11 cellular contexts compared by ENCODE assay signal in the genomic region with DNA sequence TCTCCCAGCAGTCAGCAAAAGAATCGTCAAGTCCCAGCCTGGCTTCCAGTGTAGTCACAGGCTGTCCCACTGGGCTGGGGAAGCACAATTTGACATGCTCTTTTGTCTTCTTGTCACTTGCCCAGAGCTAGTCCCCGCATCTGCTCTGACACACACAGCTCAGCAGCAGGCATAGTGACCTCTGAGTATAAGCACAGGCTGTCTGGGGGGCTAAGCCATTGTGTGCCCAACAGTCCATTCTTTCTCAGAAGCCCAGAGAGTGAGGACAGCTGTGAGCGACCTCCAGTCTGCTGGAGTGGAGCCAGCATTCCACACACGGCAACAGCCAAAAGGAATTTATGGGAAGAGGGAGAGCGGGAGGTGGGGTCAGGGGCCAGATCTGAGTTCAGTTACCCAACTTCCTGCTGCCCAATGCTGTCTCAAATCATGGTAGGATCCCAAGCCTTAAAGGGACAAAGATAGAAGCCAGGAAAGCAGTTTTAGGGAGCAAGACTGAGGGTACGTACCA. TPM values are rescaled to one million over a fixed set of nuclear protein-coding genes. Genes with fewer than 3 reads are reported as not detected.
A peak's percentile ranks its signal among the peaks of the same experiment; 100 is the strongest.
DNase-seq lines count a peak whose midpoint lies in the region; ATAC-seq and TF ChIP-seq lines count a peak whose summit lies in the region.
"Had no signal": no experiment of that assay in that cellular context is flagged by ENCODE, and none has a peak within 500 bp of the region (broad histone marks: within the 10 kb centered on the region; RNA-seq: fewer than 3 reads in every experiment).

No MANE protein-coding gene starts in this region.

- 39% methylated on average over 5 of the region's 6 CpGs for WGBS in SK-N-SH (ENCODE audit: low lambda C conversion rate)
- 23 to 33% (median 27%) methylated on average over 6 of the region's 6 CpGs for WGBS in heart left ventricle, 4 donors
- WGBS in psoas muscle, 3 donors = 21 to 28% (median 24%) methylated on average over 6 of the region's 6 CpGs
- 68 to 74% methylated on average over 3 to 4 of the region's 6 CpGs for WGBS in esophagus squamous epithelium, 2 donors

- peaks cover 5% of the 10 kb centered on the region for H3K27me3 Mint-ChIP-seq in GM23338 (ENCODE audit: insufficient read depth, low read depth, poor library complexity)

- ATAC-seq in GM23338 = peak; percentile 43
- ATAC-seq in heart left ventricle = peak; percentile 32 to 61 (median 47)
- ATAC-seq in psoas muscle = peak; percentile 34 to 77 (median 56)
- no peak for ATAC-seq in GM18861 (IDR thresholded peaks at IDR 0.05; ENCODE audit: unreplicated experiment)

- TF ChIP-seq CTCF in GM23338 (conservative IDR thresholded peaks at IDR 0.05; ENCODE audit: low read depth in 2 of 2) (no peak), SK-N-SH (IDR thresholded peaks at IDR 0.05) (no peak), heart left ventricle (IDR thresholded peaks at IDR 0.05) (no peak), psoas muscle (IDR thresholded peaks at IDR 0.05) (no peak), esophagus squamous epithelium (IDR thresholded peaks at IDR 0.05) (no peak)

- H3K9ac ChIP-seq in SK-N-SH = no peak overlapping the region

- intact Hi-C loops in heart left ventricle (cut with DNase I) = no loop called here
- intact Hi-C loops in psoas muscle (cut with DNase I) = loop anchor here in 1 of 2 donors (5.0 kb wide), 1 partner anchor 1765 kb away; no protein-coding TSS in a partner anchor
- intact Hi-C loops in esophagus squamous epithelium (cut with DNase I) = no loop called here

- H3K4me1 ChIP-seq in GM23338 (ENCODE audit: insufficient read depth) = no peaks in the 10 kb centered on the region; the same call in 1 of the 2 replicates
- H3K4me1 ChIP-seq in SK-N-SH (ENCODE audit: control insufficient read depth in 1 of 2, insufficient read depth in 2 of 2, low read depth in 1 of 2, low read length in 1 of 2) = peaks cover 5 to 6% of the 10 kb centered on the region in 2 experiments; a peak in 1 of 4 replicates
- peaks cover 0 to 26% (median 11%) of the 10 kb centered on the region in 12 donors for H3K4me1 ChIP-seq in heart left ventricle
- H3K4me1 ChIP-seq in psoas muscle = peaks cover 10% of the 10 kb centered on the region
- H3K4me1 ChIP-seq in esophagus squamous epithelium = peaks cover 0 to 34% (median 3%) of the 10 kb centered on the region in 3 donors
- H3K4me1 ChIP-seq: suprapubic skin had no signal

- TF ChIP-seq EP300 in SK-N-SH (IDR thresholded peaks at IDR 0.05; ENCODE audit: borderline replicate concordance in 1 of 2, low read depth in 1 of 2, low read length in 1 of 2) = no peak

- DNase-seq in GM23338 (ENCODE audit: low spot score) = peak; percentile 49
- peak; percentile 31 for DNase-seq in SK-N-SH
- peak in 4 of 5 donors; percentile 32 to 62 (median 53) for DNase-seq in heart left ventricle
- peak; percentile 26 to 59 for DNase-seq in psoas muscle
- no peak for DNase-seq in esophagus squamous epithelium (lab: John Stamatoyannopoulos, UW)
- DNase-seq in central memory CD4-positive, alpha-beta T cell = no peak
- DNase-seq in activated CD8-positive, alpha-beta memory T cell treated with anti-CD3 and anti-CD28 coated beads, Interleukin-2, amount 50 U/mL, for 4 hours = no peak
- DNase-seq: spleen had no signal

- H3K9me3 ChIP-seq in SK-N-SH (no peaks in the 10 kb centered on the region), heart left ventricle (no peaks in the 10 kb centered on the region), psoas muscle (no peaks in the 10 kb centered on the region), esophagus squamous epithelium (no peaks in the 10 kb centered on the region)
- H3K9me3 ChIP-seq: spleen, suprapubic skin had no signal

- peaks cover 4% of the 10 kb centered on the region; the same call in 1 of the 2 replicates for H3K9me2 ChIP-seq in GM23338 (ENCODE audit: insufficient read depth)
- H3K9me2 ChIP-seq in SK-N-SH = no peaks in the 10 kb centered on the region

- H3K4me2 ChIP-seq in GM23338 = no peak overlapping the region
- no peak overlapping the region for H3K4me2 ChIP-seq in SK-N-SH

- TF ChIP-seq POLR2A in heart left ventricle (IDR thresholded peaks at IDR 0.05) (no peak), esophagus squamous epithelium (IDR thresholded peaks at IDR 0.05) (no peak)

- no peaks in the 10 kb centered on the region for H3K79me2 ChIP-seq in GM23338 (replicated peaks; ENCODE audit: insufficient read depth)
- H3K79me2 ChIP-seq in SK-N-SH (ENCODE audit: insufficient read depth) = no peaks in the 10 kb centered on the region

- peaks cover 9% of the 10 kb centered on the region for H3K4me1 Mint-ChIP-seq in GM23338

- H4K20me1 ChIP-seq in GM23338 (replicated peaks; ENCODE audit: insufficient read depth) (no peaks in the 10 kb centered on the region), SK-N-SH (ENCODE audit: insufficient read depth) (no peaks in the 10 kb centered on the region)

- no peaks in the 10 kb centered on the region for H3K27me3 ChIP-seq in GM23338 (ENCODE audit: insufficient read depth)
- H3K27me3 ChIP-seq in SK-N-SH (ENCODE audit: insufficient read depth) = no peaks in the 10 kb centered on the region
- no peaks in the 10 kb centered on the region for H3K27me3 ChIP-seq in heart left ventricle
- no peaks in the 10 kb centered on the region for H3K27me3 ChIP-seq in psoas muscle (ENCODE audit: insufficient read depth in 3 of 3, low read length in 2 of 3)
- H3K27me3 ChIP-seq in esophagus squamous epithelium = no peaks in the 10 kb centered on the region
- H3K27me3 ChIP-seq: spleen, suprapubic skin had no signal

- H3F3A ChIP-seq in GM23338 (replicated peaks; ENCODE audit: low read depth) (no peaks in the 10 kb centered on the region), SK-N-SH (replicated peaks; ENCODE audit: insufficient read depth) (no peaks in the 10 kb centered on the region)

- no peaks in the 10 kb centered on the region for H3K36me3 ChIP-seq in GM23338 (ENCODE audit: insufficient read depth)
- no peaks in the 10 kb centered on the region for H3K36me3 ChIP-seq in SK-N-SH (replicated peaks in 1 of 2; ENCODE audit: control insufficient read depth in 1 of 2, insufficient read depth in 2 of 2, low read length in 1 of 2)
- H3K36me3 ChIP-seq in heart left ventricle = no peaks in the 10 kb centered on the region
- no peaks in the 10 kb centered on the region for H3K36me3 ChIP-seq in psoas muscle (ENCODE audit: insufficient read depth in 1 of 2, low read depth in 1 of 2)
- H3K36me3 ChIP-seq in esophagus squamous epithelium = no peaks in the 10 kb centered on the region
- H3K36me3 ChIP-seq: spleen, suprapubic skin had no signal

- no peak overlapping the region for H3K4me3 Mint-ChIP-seq in GM23338

- H3K4me3 ChIP-seq in GM23338 (no peak overlapping the region), SK-N-SH (ENCODE audit: low read depth in 2 of 2, low read length in 1 of 2) (no peak overlapping the region), heart left ventricle (no peak overlapping the region), psoas muscle (no peak overlapping the region), esophagus squamous epithelium (no peak overlapping the region)
- H3K4me3 ChIP-seq: SK-N-MC, spleen, suprapubic skin had no signal

- H2AFZ ChIP-seq in GM23338 (0 out of 2 replicates have a peak overlapping the region, but pooled peaks have one; percentile 56), SK-N-SH (ENCODE audit: low read depth) (0 out of 2 replicates have a peak overlapping the region, but pooled peaks have one; percentile 16)

- no peaks in the 10 kb centered on the region for H3K36me3 Mint-ChIP-seq in GM23338 (ENCODE audit: low read depth)

- H3K27ac ChIP-seq in GM23338 (ENCODE audit: low read depth) = no peak overlapping the region
- no peak overlapping the region for H3K27ac ChIP-seq in SK-N-SH (ENCODE audit: low read depth in 2 of 2, low read length in 1 of 2)
- peak overlapping the region in 4 of 12 donors; percentile 21 to 25 (median 23) for H3K27ac ChIP-seq in heart left ventricle
- no peak overlapping the region for H3K27ac ChIP-seq in psoas muscle
- peak overlapping the region in 2 of 4 donors; percentile 7 to 27 for H3K27ac ChIP-seq in esophagus squamous epithelium
- H3K27ac ChIP-seq: SK-N-MC, suprapubic skin had no signal

- H3K9me3 Mint-ChIP-seq in GM23338 = no peaks in the 10 kb centered on the region

- no peak overlapping the region for H3K27ac Mint-ChIP-seq in GM23338

- TF ChIP-seq RAD21 in SK-N-SH (IDR thresholded peaks at IDR 0.05; ENCODE audit: low read length) = no peak

- POLR2A ChIA-PET in SK-N-SH (lab: Yijun Ruan, JAX) = no interaction called here

- CTCF ChIA-PET in SK-N-SH (lab: Yijun Ruan, JAX) = interaction anchor here (1.5 kb wide), 1 partner anchor 98 kb away, joined by 4 read pairs; no protein-coding TSS in a partner anchor

TF ChIP-seq in GM23338, 12 proteins besides CTCF, POLR2A, EP300 and RAD21 (continues in another document):
- TF ChIP-seq ETS1 (IDR thresholded peaks at IDR 0.05) = no peak
- no peak for TF ChIP-seq EZH2phosphoT487 (IDR thresholded peaks at IDR 0.05; ENCODE audit: unreplicated experiment)

TF ChIP-seq in SK-N-SH, 30 proteins besides CTCF, POLR2A, EP300 and RAD21 (continues in another document):
- TF ChIP-seq MAX (IDR thresholded peaks at IDR 0.05; ENCODE audit: low read depth) (0 out of 2 replicates have a peak, but pooled peaks have one; percentile 24), RXRA (IDR thresholded peaks at IDR 0.05; ENCODE audit: borderline replicate concordance, low read depth) (no peak), GATA2 (CRISPR knock-in tag; IDR thresholded peaks at IDR 0.05) (no peak), CHD2 (IDR thresholded peaks at IDR 0.05; ENCODE audit: low read length, partially characterized antibody) (no peak)

RNA-seq across cellular contexts. Expression of gene PPP1CB, which starts 59.8 kb away (rescaled TPM):
- 118 and 146 TPM in 2 replicates for total RNA-seq in GM23338 (2014; rRNA removed; shearing (Covaris generic))
- polyA plus RNA-seq in GM23338 (2016; fragmentation: Nextera tagmentation; extraction: Ambion mirVana) (90.7 and 103 TPM in 2 replicates), SK-N-SH (2012; rRNA removed) (21.7 and 24.7 TPM in 2 replicates), heart left ventricle (100 to 1,000 TPM; 128 to 232 TPM), psoas muscle (100 to 1,000 TPM; 191 to 373 (median 226) TPM)
- 26.6 and 31.3 TPM in 2 replicates for polyA plus RNA-seq in SK-N-SH (2012; cell fraction: cytosol; rRNA removed)
- polyA plus RNA-seq in SK-N-SH (2012; cell fraction: nucleus; rRNA removed) = 9.1 and 17.2 TPM in 2 replicates
- total RNA-seq in heart left ventricle (100 to 1,000 TPM; 204 to 496 (median 427) TPM), psoas muscle (100 to 1,000 TPM; 448 to 628 (median 556) TPM), esophagus squamous epithelium (100 to 1,000 TPM; 141 to 315 (median 195) TPM)

Comparison
In these comparisons a context has a peak if more than half of its experiments do, and no peak if none do; other contexts are left out.
1. DNase-seq: peak in GM23338 (single experiment), SK-N-SH (single experiment), heart left ventricle (4 of 5) and psoas muscle (2 of 2); none in esophagus squamous epithelium (single experiment), central memory CD4-positive, alpha-beta T cell (single experiment) and activated CD8-positive, alpha-beta memory T cell treated with anti-CD3 and anti-CD28 coated beads, Interleukin-2, amount 50 U/mL, for 4 hours (single experiment).